ENCODE assay signal across 19 cellular contexts in the genomic region with DNA sequence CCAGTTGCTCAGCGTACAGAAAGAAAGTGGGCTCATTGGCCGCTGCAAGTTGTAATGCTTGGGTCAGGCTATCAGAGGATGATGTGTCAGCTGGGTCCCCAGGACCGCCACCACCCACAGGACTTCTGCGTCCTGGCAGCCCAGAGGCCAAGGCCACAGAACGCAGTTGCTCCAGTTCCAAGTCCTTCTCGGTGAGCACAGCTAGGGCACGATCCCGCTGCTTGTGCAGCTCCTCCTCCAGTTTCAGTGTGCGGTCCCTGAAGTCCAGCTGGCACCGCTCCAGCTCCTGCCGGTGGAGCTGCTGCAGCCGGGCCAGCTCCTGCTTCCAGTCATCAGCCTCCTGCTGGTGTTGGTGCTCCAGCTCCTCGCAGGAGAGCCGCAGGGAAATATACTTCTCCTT. TPM values are rescaled to one million over a fixed set of nuclear protein-coding genes. Genes with fewer than 3 reads are reported as not detected.
A peak's percentile ranks its signal among the peaks of the same experiment; 100 is the strongest.
DNase-seq lines count a peak whose midpoint lies in the region; ATAC-seq and TF ChIP-seq lines count a peak whose summit lies in the region.
"Had no signal": no experiment of that assay in that cellular context is flagged by ENCODE, and none has a peak within 500 bp of the region (broad histone marks: within the 10 kb centered on the region; RNA-seq: fewer than 3 reads in every experiment).

No MANE protein-coding gene starts in this region.

- intact Hi-C loops in right cardiac atrium (cut with DNase I), result loop anchor here in 1 of 4 donors (5.0 kb wide), 1 partner anchor 190 kb away; a partner anchor contains a TSS
- intact Hi-C loops in upper lobe of right lung (cut with DNase I), result no loop called here
- intact Hi-C loops in lower lobe of right lung (cut with DNase I), result no loop called here

- peak in 1 of 2 donors; percentile 13 for ATAC-seq in right cardiac atrium
- no peak for ATAC-seq in upper lobe of right lung
- no peak for ATAC-seq in lower lobe of right lung
- ATAC-seq: activated T-cell treated with anti-CD3 and anti-CD28 coated beads, Interleukin-2, amount 50 U/mL, for 72 hours; stimulated activated memory B cell treated with anti-CD40 and anti-IgM and Interleukin-4, amounts not matched to agents 10 μg/mL and 1 μg/mL and 100 μg/mL, for 72 hours had no signal

- WGBS in right cardiac atrium, result 44% methylated on average over 14 of the region's 14 CpGs

- H3K9me3 Mint-ChIP-seq in brain, result peaks cover 0 to 3% (median 0%) of the 10 kb centered on the region in 5 experiments
- H3K9me3 Mint-ChIP-seq: activated T-cell treated with anti-CD3 and anti-CD28 coated beads, Interleukin-2, amount 50 U/mL, for 72 hours; CD4-positive, alpha-beta memory T cell; stimulated activated memory B cell treated with anti-CD40 and anti-IgM and Interleukin-4, amounts not matched to agents 10 μg/mL and 1 μg/mL and 100 μg/mL, for 72 hours; T-helper 2 cell treated with Interferon-gamma antibody and Interleukin-4, amounts not matched to agents 5 μg/mL and 100 μg/mL, for 36 hours had no signal

- peaks cover 46% of the 10 kb centered on the region for H3K36me3 Mint-ChIP-seq in brain

- H3K9me3 ChIP-seq in right cardiac atrium (ENCODE audit: control insufficient read depth, low read length) (no peaks in the 10 kb centered on the region), skeletal muscle tissue (ENCODE audit: control insufficient read depth in 3 of 3, low read length in 3 of 3) (no peaks in the 10 kb centered on the region), upper lobe of right lung (no peaks in the 10 kb centered on the region), lower lobe of right lung (no peaks in the 10 kb centered on the region)

- peaks cover 84% of the 10 kb centered on the region for H3K4me1 Mint-ChIP-seq in brain

- H3K4me3 Mint-ChIP-seq in brain, result peak overlapping the region; percentile 56 to 97 (median 93)
- H3K4me3 Mint-ChIP-seq: stimulated activated memory B cell treated with anti-CD40 and anti-IgM and Interleukin-4, amounts not matched to agents 10 μg/mL and 1 μg/mL and 100 μg/mL, for 72 hours; T-helper 2 cell treated with Interferon-gamma antibody and Interleukin-4, amounts not matched to agents 5 μg/mL and 100 μg/mL, for 36 hours had no signal

- peaks cover 15 to 36% (median 20%) of the 10 kb centered on the region in 3 donors for H3K36me3 ChIP-seq in skeletal muscle tissue (ENCODE audit: control insufficient read depth in 3 of 3, insufficient read depth in 3 of 3, low read length in 3 of 3)
- peaks cover 37% of the 10 kb centered on the region for H3K36me3 ChIP-seq in upper lobe of right lung
- peaks cover 46% of the 10 kb centered on the region for H3K36me3 ChIP-seq in lower lobe of right lung

- H3K27me3 ChIP-seq in right cardiac atrium (ENCODE audit: control insufficient read depth, insufficient read depth) (no peaks in the 10 kb centered on the region), skeletal muscle tissue (ENCODE audit: control insufficient read depth in 3 of 3, insufficient read depth in 3 of 3, low read length in 3 of 3) (no peaks in the 10 kb centered on the region), upper lobe of right lung (no peaks in the 10 kb centered on the region), lower lobe of right lung (ENCODE audit: low read depth) (no peaks in the 10 kb centered on the region)

- H3K4me1 ChIP-seq in right cardiac atrium (ENCODE audit: control insufficient read depth, insufficient read depth, low read length), result peaks cover 18% of the 10 kb centered on the region
- peaks cover 46 to 53% (median 46%) of the 10 kb centered on the region in 3 donors for H3K4me1 ChIP-seq in skeletal muscle tissue (ENCODE audit: control insufficient read depth in 3 of 3, insufficient read depth in 3 of 3, low read length in 3 of 3)
- H3K4me1 ChIP-seq in upper lobe of right lung, result peaks cover 39% of the 10 kb centered on the region
- peaks cover 40% of the 10 kb centered on the region for H3K4me1 ChIP-seq in lower lobe of right lung

- H3K4me3 ChIP-seq in right cardiac atrium (ENCODE audit: low read length) (no peak overlapping the region), skeletal muscle tissue (ENCODE audit: low read length in 3 of 3) (peak overlapping the region; percentile 10 to 45 (median 17)), upper lobe of right lung (no peak overlapping the region), lower lobe of right lung (no peak overlapping the region)

- H3K9ac ChIP-seq in skeletal muscle tissue (ENCODE audit: low read depth in 1 of 3, low read length in 3 of 3), result peak overlapping the region in 2 of 3 donors; percentile 8 to 62

- no peak for TF ChIP-seq CTCF in brain (conservative IDR thresholded peaks at IDR 0.05)
- no peak for TF ChIP-seq CTCF in upper lobe of right lung (IDR thresholded peaks at IDR 0.05)
- TF ChIP-seq CTCF in lower lobe of right lung (IDR thresholded peaks at IDR 0.05), result no peak

- H3K27ac Mint-ChIP-seq in brain, result no peak overlapping the region
- H3K27ac Mint-ChIP-seq: activated T-cell treated with anti-CD3 and anti-CD28 coated beads, Interleukin-2, amount 50 U/mL, for 72 hours; stimulated activated memory B cell treated with anti-CD40 and anti-IgM and Interleukin-4, amounts not matched to agents 10 μg/mL and 1 μg/mL and 100 μg/mL, for 72 hours; T-helper 2 cell treated with Interferon-gamma antibody and Interleukin-4, amounts not matched to agents 5 μg/mL and 100 μg/mL, for 36 hours had no signal

- DNase-seq in NCI-H446 (lab: John Stamatoyannopoulos, UW) (peak; percentile 3 to 58), right cardiac atrium (peak; percentile 70 to 91 (median 89)), upper lobe of right lung (no peak), lower lobe of right lung (no peak), NCI-H1105 treated with DMSO at 0.1 percent for 48 hours (lab: John Stamatoyannopoulos, UW) (no peak)
- DNase-seq: activated CD4-positive, alpha-beta T cell treated with anti-CD3 and anti-CD28 coated beads for 48 hours; activated T-cell treated with anti-CD3 and anti-CD28 coated beads, Interleukin-2, amount 50 U/mL, for 72 hours; CD4-positive, alpha-beta memory T cell; mammary epithelial cell; NCI-H1436; NCI-H69; stimulated activated CD4-positive, alpha-beta T cell treated with anti-CD3 and anti-CD28 coated beads, Interleukin-4, amount 100 ng/mL, for 1 hour had no signal

- H3K27me3 Mint-ChIP-seq in brain, result peaks cover 5% of the 10 kb centered on the region
- H3K27me3 Mint-ChIP-seq: CD4-positive, alpha-beta memory T cell; stimulated activated memory B cell treated with anti-CD40 and anti-IgM and Interleukin-4, amounts not matched to agents 10 μg/mL and 1 μg/mL and 100 μg/mL, for 72 hours had no signal

- H3K27ac ChIP-seq in right cardiac atrium (ENCODE audit: low read length) (no peak overlapping the region), skeletal muscle tissue (ENCODE audit: low read depth, low read length) (no peak overlapping the region), upper lobe of right lung (no peak overlapping the region), lower lobe of right lung (no peak overlapping the region)
- H3K27ac ChIP-seq: RWPE1 had no signal

RNA-seq across cellular contexts. Expression of a gene that starts 3.0 kb away (rescaled TPM):
- polyA plus RNA-seq in brain (ENCODE audit: insufficient read depth, low read depth, low replicate concordance) (9.7 TPM), right cardiac atrium (3.7 TPM)
- total RNA-seq in right cardiac atrium (10 to 100 TPM in 1 of 4 donors, 1 to 10 TPM in 3; 7.4 to 10.4 (median 8.1) TPM), skeletal muscle tissue (14.6 TPM), upper lobe of right lung (18.1 TPM), lower lobe of right lung (17.4 TPM)

RNA-seq across cellular contexts. Expression of a gene that starts 5.8 kb away (rescaled TPM):
- polyA plus RNA-seq in brain (ENCODE audit: insufficient read depth, low read depth, low replicate concordance) (328 TPM), right cardiac atrium (129 TPM)
- total RNA-seq in right cardiac atrium (10 to 100 TPM; 70.4 to 88.0 (median 81.2) TPM), skeletal muscle tissue (59.5 TPM), upper lobe of right lung (92.9 TPM), lower lobe of right lung (88.6 TPM)

RNA-seq across cellular contexts. Expression of a gene that starts 11.2 kb away (rescaled TPM):
- polyA plus RNA-seq in brain (ENCODE audit: insufficient read depth, low read depth, low replicate concordance), result 1.3 TPM
- total RNA-seq in right cardiac atrium, result under 1 TPM in 3 of 4 donors, not detected in 1; 0.26 to 0.63 (median 0.45) TPM
- polyA plus RNA-seq in right cardiac atrium, result 0.09 TPM
- total RNA-seq in skeletal muscle tissue, result not detected
- 0.78 TPM for total RNA-seq in upper lobe of right lung
- not detected for total RNA-seq in lower lobe of right lung

RNA-seq across cellular contexts. Expression of a gene that starts 35.6 kb away (rescaled TPM):
- not detected for polyA plus RNA-seq in brain (ENCODE audit: insufficient read depth, low read depth, low replicate concordance)
- total RNA-seq in right cardiac atrium, result not detected
- not detected for polyA plus RNA-seq in right cardiac atrium
- total RNA-seq in skeletal muscle tissue, result not detected
- not detected for total RNA-seq in upper lobe of right lung
- not detected for total RNA-seq in lower lobe of right lung
- total RNA-seq: activated T-cell treated with anti-CD3 and anti-CD28 coated beads, Interleukin-2, amount 50 U/mL, for 72 hours; CD4-positive, alpha-beta memory T cell; epithelial cell of proximal tubule; mammary epithelial cell; osteoblast had no signal
- polyA plus RNA-seq: CD4-positive, alpha-beta memory T cell; mammary epithelial cell had no signal

Comparison
In these comparisons a context has a peak if more than half of its experiments do, and no peak if none do; other contexts are left out.
1. DNase-seq: peak in NCI-H446 (2 of 2) and right cardiac atrium (3 of 3); none in upper lobe of right lung (single experiment), lower lobe of right lung (single experiment) and NCI-H1105 treated with DMSO at 0.1 percent for 48 hours (single experiment).
2. H3K4me3 ChIP-seq: peak in skeletal muscle tissue (3 of 3); none in right cardiac atrium (single experiment), upper lobe of right lung (single experiment) and lower lobe of right lung (single experiment).